ENCODE assay signal across 23 cellular contexts in genomic region chr7:128446306-128446705, GRCh38. TPM values are rescaled to one million over a fixed set of nuclear protein-coding genes. Genes with fewer than 3 reads are reported as not detected.
A peak's percentile ranks its signal among the peaks of the same experiment; 100 is the strongest.
DNase-seq lines count a peak whose midpoint lies in the region; ATAC-seq, FAIRE-seq and TF ChIP-seq lines count a peak whose summit lies in the region.
"Had no signal": no experiment of that assay in that cellular context is flagged by ENCODE, and none has a peak within 500 bp of the region (broad histone marks: within the 10 kb centered on the region; RNA-seq: fewer than 3 reads in every experiment).

No MANE protein-coding gene starts in this region.

- DNase-seq in Right ventricle myocardium inferior (ENCODE audit: missing footprints) (no peak), cardiac septum (ENCODE audit: low spot score) (no peak), Panc1 (ENCODE audit: low read depth, low spot score) (no peak), left ventricle myocardium superior (no peak), GM12891 (ENCODE audit: insufficient read length, low spot score) (no peak), D721Med (ENCODE audit: insufficient read length, low spot score) (no peak), thyroid gland (no peak)
- DNase-seq: activated CD4-positive, alpha-beta T cell treated with anti-CD3 and anti-CD28 coated beads for 36 hours; activated naive CD8-positive, alpha-beta T cell treated with anti-CD3 and anti-CD28 coated beads, Interleukin-2, amount 10 ng/mL, durations not matched to agents 7 days and 5 days; colonic mucosa; left lung; NCI-H2029 treated with DMSO at 0.1 percent for 48 hours; NCI-H748 treated with DMSO at 0.1 percent for 48 hours; retina; SHP77 treated with DMSO at 0.1 percent for 48 hours; stimulated activated CD4-positive, alpha-beta T cell treated with anti-CD3 and anti-CD28 coated beads, Interleukin-12 subunit alpha, Interleukin-12 subunit beta, amount 100 ng/mL, for 4 hours; stimulated activated CD8-positive, alpha-beta memory T cell treated with anti-CD3 and anti-CD28 coated beads, Interleukin-4, amount 100 ng/mL, for 48 hours; T-cell had no signal

- peaks cover 27% of the 10 kb centered on the region for H3K4me1 ChIP-seq in Panc1 (ENCODE audit: control insufficient read depth, insufficient read depth, low read length)
- H3K4me1 ChIP-seq in thyroid gland = no peaks in the 10 kb centered on the region
- H3K4me1 ChIP-seq: left lung, vagina had no signal

- intact Hi-C loops in Right ventricle myocardium inferior (cut with DNase I) (no loop called here), cardiac septum (cut with DNase I) (no loop called here), Panc1 (cut with micrococcal nuclease; ENCODE audit: unreplicated experiment) (no loop called here), left ventricle myocardium superior (cut with micrococcal nuclease) (no loop called here), thyroid gland (cut with DNase I) (no loop called here)

- POLR2A ChIA-PET in Panc1 (lab: Charles Lee) = no interaction called here

- FAIRE-seq in GM12891 (lab: Jason Lieb, UNC) = no peak
- FAIRE-seq in D721Med (lab: Jason Lieb, UNC) = no peak
- FAIRE-seq: endometrium, G401.6, TTC549 had no signal

- WGBS in thyroid gland, 2 donors = 61 to 67% methylated on average over 4 to 5 of the region's 5 CpGs

- H3K9me3 ChIP-seq in Panc1 (ENCODE audit: control insufficient read depth, insufficient read depth, low read depth, low read length) (no peaks in the 10 kb centered on the region), thyroid gland (no peaks in the 10 kb centered on the region)
- H3K9me3 ChIP-seq: colonic mucosa, left lung, vagina had no signal

- no peak overlapping the region for H3K4me3 ChIP-seq in Panc1 (ENCODE audit: low read depth in 2 of 2, low read length in 2 of 2)
- H3K4me3 ChIP-seq in thyroid gland (replicated peaks in 1 of 3) = no peak overlapping the region
- H3K4me3 ChIP-seq: colonic mucosa, left lung, vagina had no signal

- TF ChIP-seq POLR2A in GM12891 (IDR thresholded peaks at IDR 0.05; ENCODE audit: low read depth, low read length) (no peak), thyroid gland (IDR thresholded peaks at IDR 0.05) (no peak)

- H3K36me3 ChIP-seq in Panc1 (ENCODE audit: control insufficient read depth, insufficient read depth, low read length) (no peaks in the 10 kb centered on the region), thyroid gland (no peaks in the 10 kb centered on the region)
- H3K36me3 ChIP-seq: colonic mucosa, left lung, vagina had no signal

- H3K27me3 ChIP-seq in Panc1 (ENCODE audit: control insufficient read depth, insufficient read depth, low read length) (no peaks in the 10 kb centered on the region), thyroid gland (no peaks in the 10 kb centered on the region)
- H3K27me3 ChIP-seq: colonic mucosa, left lung, vagina had no signal

- BruUV-seq in Panc1 (replicated peaks; lab: Mats Ljungman, UMichigan) = no TSS peak

- H3K27ac ChIP-seq in Panc1 (ENCODE audit: low read length) (peak overlapping the region; percentile 74), thyroid gland (no peak overlapping the region)
- H3K27ac ChIP-seq: colonic mucosa, left lung, vagina had no signal

- TF ChIP-seq CTCF in Panc1 (IDR thresholded peaks at IDR 0.05) = no peak
- no peak for TF ChIP-seq CTCF in D721Med (IDR thresholded peaks at IDR 0.05; ENCODE audit: insufficient read depth, missing control alignments)
- TF ChIP-seq CTCF in thyroid gland (IDR thresholded peaks at IDR 0.05) = no peak

- in situ Hi-C loops in Panc1 (cut with HindIII; ENCODE audit: low pct_unique_long_range_greater_than_20kb, low sequenced_read_pairs) = no loop called here

- ATAC-seq in Right ventricle myocardium inferior = peak; percentile 36
- no peak for ATAC-seq in Panc1
- peak; percentile 56 for ATAC-seq in left ventricle myocardium superior
- no peak for ATAC-seq in GM18909 (IDR thresholded peaks at IDR 0.05; ENCODE audit: poor library complexity, unreplicated experiment)
- ATAC-seq: activated CD4-positive, alpha-beta T cell treated with anti-CD3 and anti-CD28 coated beads for 36 hours; left lung; T-cell had no signal

- CTCF ChIA-PET in Panc1 (lab: Charles Lee) = no interaction called here

TF ChIP-seq in GM12891, 5 proteins besides CTCF, POLR2A, EP300 and RAD21:
- TF ChIP-seq POU2F2 (IDR thresholded peaks at IDR 0.05; ENCODE audit: low read depth, low read length) (no peak), POLR2AphosphoS5 (IDR thresholded peaks at IDR 0.05; ENCODE audit: low read depth, low read length) (no peak), SPI1 (IDR thresholded peaks at IDR 0.05; ENCODE audit: low read depth, low read length) (no peak), PAX5 (IDR thresholded peaks at IDR 0.05; ENCODE audit: insufficient read depth, low read length, severe bottlenecking) (no peak), TAF1 (IDR thresholded peaks at IDR 0.05; ENCODE audit: low read depth, low read length) (no peak)
TF ChIP-seq in GM12891: peak in this region for 0.

RNA-seq across cellular contexts. Expression of gene HILPDA, which starts 9.4 kb away (rescaled TPM):
- 5.9 TPM for total RNA-seq in Right ventricle myocardium inferior
- total RNA-seq in cardiac septum = 14.0 TPM
- 70.8 TPM for total RNA-seq in Panc1 (2021; ENCODE audit: unreplicated experiment)
- polyA plus RNA-seq in Panc1 (2012; ENCODE audit: insufficient read length) = 67.0 TPM
- total RNA-seq in left ventricle myocardium superior = 6.9 TPM
- 26.3 TPM for polyA plus RNA-seq in GM12891 (2012; ENCODE audit: low read depth, missing spikeins)
- 10 to 100 TPM in 2 of 4 donors, 1 to 10 TPM in 2; 5.4 to 21.2 (median 11.3) TPM for total RNA-seq in thyroid gland

RNA-seq across cellular contexts. Expression of gene METTL2B, which starts 30.2 kb away (rescaled TPM):
- total RNA-seq in Right ventricle myocardium inferior (17.1 TPM), cardiac septum (22.8 TPM), Panc1 (2021; ENCODE audit: unreplicated experiment) (43.6 TPM), left ventricle myocardium superior (19.4 TPM), thyroid gland (10 to 100 TPM; 29.2 to 39.0 (median 32.0) TPM)
- 17.4 TPM for polyA plus RNA-seq in Panc1 (2012; ENCODE audit: insufficient read length)
- 14.1 TPM for polyA plus RNA-seq in GM12891 (2012; ENCODE audit: low read depth, missing spikeins)

RNA-seq across cellular contexts. Expression of gene IMPDH1, which starts 36.5 kb away (rescaled TPM):
- total RNA-seq in Right ventricle myocardium inferior (25.5 TPM), cardiac septum (22.2 TPM), Panc1 (2021; ENCODE audit: unreplicated experiment) (114 TPM), left ventricle myocardium superior (20.7 TPM), thyroid gland (10 to 100 TPM; 12.3 to 37.9 (median 22.9) TPM)
- polyA plus RNA-seq in Panc1 (2012; ENCODE audit: insufficient read length) = 176 TPM
- 16.2 TPM for polyA plus RNA-seq in GM12891 (2012; ENCODE audit: low read depth, missing spikeins)

Comparison
In these comparisons a context has a peak if more than half of its experiments do, and no peak if none do; other contexts are left out.
1. ATAC-seq: peak in Right ventricle myocardium inferior (single experiment) and left ventricle myocardium superior (single experiment); none in Panc1 (single experiment) and GM18909 (single experiment).